In the genomic region with DNA sequence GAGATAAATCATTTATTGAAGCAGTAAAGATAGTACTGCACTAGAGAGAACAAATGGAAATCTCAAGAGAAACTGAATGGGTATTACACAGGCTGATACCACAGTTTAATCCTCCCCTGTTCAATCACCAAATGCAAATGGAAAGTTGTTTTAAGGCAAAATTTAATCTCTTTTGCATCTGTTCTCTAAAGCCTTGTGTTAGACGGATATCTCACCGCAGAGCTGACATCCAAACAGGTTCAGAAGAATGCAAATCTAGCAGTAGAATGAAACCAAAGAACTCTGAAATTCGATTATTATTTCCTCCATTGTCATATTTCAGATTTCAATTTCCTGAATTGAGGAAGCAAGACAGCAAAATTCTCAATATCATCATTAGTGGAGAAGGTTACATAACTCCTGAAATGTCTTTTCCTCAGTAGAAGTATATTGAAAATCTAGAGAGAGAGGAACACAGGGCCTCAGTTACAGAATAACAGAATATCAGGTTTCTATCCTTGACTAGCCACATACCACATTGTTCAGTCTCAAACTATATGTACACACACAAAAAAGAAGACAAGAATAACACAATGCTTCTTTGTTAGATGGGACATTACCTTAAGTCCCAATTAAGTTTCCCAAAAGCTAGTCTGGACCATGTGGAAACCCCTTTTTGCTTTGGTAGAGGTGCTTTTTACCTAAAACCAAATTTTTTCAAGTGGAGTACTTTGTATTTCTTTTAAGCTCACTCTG, we compare ENCODE assay signal across 19 cellular contexts.
"Had no signal": no experiment of that assay in that cellular context is flagged by ENCODE, and none has a peak within 500 bp of the region (broad histone marks: within the 10 kb centered on the region; RNA-seq: fewer than 3 reads in every experiment).

No MANE protein-coding gene starts in this region.

- H3K4me2 ChIP-seq: hepatocyte, neural progenitor cell had no signal

- H3K27ac ChIP-seq: ascending aorta, cardiac muscle cell, coronary artery, gastrocnemius medialis, hepatocyte, neural progenitor cell, pancreas, tibial artery, vagina had no signal

- H2AFZ ChIP-seq: hepatocyte, neural progenitor cell had no signal

- H3K36me3 Mint-ChIP-seq: activated naive CD8-positive, alpha-beta T cell treated with anti-CD3 and anti-CD28 coated beads for 36 hours; neural progenitor cell had no signal

- H3K4me3 Mint-ChIP-seq: activated CD4-positive, alpha-beta memory T cell treated with anti-CD3 and anti-CD28 coated beads, Interleukin-2, amount 10 ng/mL, durations not matched to agents 7 days and 5 days; activated CD4-positive, alpha-beta T cell treated with anti-CD3 and anti-CD28 coated beads for 36 hours; activated naive CD8-positive, alpha-beta T cell treated with anti-CD3 and anti-CD28 coated beads for 36 hours; neural progenitor cell; T-helper 2 cell treated with Interferon-gamma antibody and Interleukin-4, amounts not matched to agents 5 μg/mL and 100 μg/mL, for 36 hours had no signal

- DNase-seq: activated CD4-positive, alpha-beta memory T cell treated with anti-CD3 and anti-CD28 coated beads, Interleukin-2, amount 10 ng/mL, durations not matched to agents 7 days and 5 days; activated CD4-positive, alpha-beta T cell treated with anti-CD3 and anti-CD28 coated beads for 36 hours; activated gamma-delta T cell treated with Interleukin-2 at 50 U/mL for 16 hours; activated naive CD8-positive, alpha-beta T cell treated with anti-CD3 and anti-CD28 coated beads for 36 hours; activated T-cell treated with anti-CD3 and anti-CD28 coated beads, Interleukin-2, amount 50 U/mL, for 48 hours; effector memory CD4-positive, alpha-beta T cell; gastrocnemius medialis; kidney; pancreas; stimulated activated CD4-positive, alpha-beta T cell treated with anti-CD3 and anti-CD28 coated beads, Interleukin-15, amount 100 ng/mL, for 24 hours; stimulated activated CD4-positive, alpha-beta T cell treated with anti-CD3 and anti-CD28 coated beads, Interleukin-4, amount 100 ng/mL, for 24 hours; tibial artery had no signal

- H3K79me2 ChIP-seq: hepatocyte had no signal

- H3K27ac Mint-ChIP-seq: activated CD4-positive, alpha-beta memory T cell treated with anti-CD3 and anti-CD28 coated beads, Interleukin-2, amount 10 ng/mL, durations not matched to agents 7 days and 5 days; activated CD4-positive, alpha-beta T cell treated with anti-CD3 and anti-CD28 coated beads for 36 hours; activated naive CD8-positive, alpha-beta T cell treated with anti-CD3 and anti-CD28 coated beads for 36 hours; neural progenitor cell; T-helper 2 cell treated with Interferon-gamma antibody and Interleukin-4, amounts not matched to agents 5 μg/mL and 100 μg/mL, for 36 hours had no signal

- H3K4me1 Mint-ChIP-seq: activated CD4-positive, alpha-beta memory T cell treated with anti-CD3 and anti-CD28 coated beads, Interleukin-2, amount 10 ng/mL, durations not matched to agents 7 days and 5 days; activated CD4-positive, alpha-beta T cell treated with anti-CD3 and anti-CD28 coated beads for 36 hours; activated naive CD8-positive, alpha-beta T cell treated with anti-CD3 and anti-CD28 coated beads for 36 hours had no signal

- H3K27me3 ChIP-seq: ascending aorta, cardiac muscle cell, gastrocnemius medialis, hepatocyte, neural progenitor cell, pancreas, tibial artery, vagina had no signal

- H3K4me3 ChIP-seq: ascending aorta, cardiac muscle cell, coronary artery, gastrocnemius medialis, hepatocyte, neural progenitor cell, pancreas, tibial artery, vagina had no signal

- H3K9me3 ChIP-seq: ascending aorta, gastrocnemius medialis, pancreas, tibial artery, vagina had no signal

- H3K9ac ChIP-seq: neural progenitor cell had no signal

- H3K4me1 ChIP-seq: ascending aorta, gastrocnemius medialis, pancreas, tibial artery had no signal

- H3K9me3 Mint-ChIP-seq: activated CD4-positive, alpha-beta memory T cell treated with anti-CD3 and anti-CD28 coated beads, Interleukin-2, amount 10 ng/mL, durations not matched to agents 7 days and 5 days; activated naive CD8-positive, alpha-beta T cell treated with anti-CD3 and anti-CD28 coated beads for 36 hours; neural progenitor cell; T-helper 2 cell treated with Interferon-gamma antibody and Interleukin-4, amounts not matched to agents 5 μg/mL and 100 μg/mL, for 36 hours had no signal

- H3K36me3 ChIP-seq: ascending aorta, cardiac muscle cell, gastrocnemius medialis, neural progenitor cell, pancreas, tibial artery, vagina had no signal
